ENCODE assay signal across 13 cellular contexts in genomic region chr1:172004671-172005070, GRCh38.
"Had no signal": no experiment of that assay in that cellular context is flagged by ENCODE, and none has a peak within 500 bp of the region (broad histone marks: within the 10 kb centered on the region; RNA-seq: fewer than 3 reads in every experiment).

No MANE protein-coding gene starts in this region.

- H3K36me3 Mint-ChIP-seq: activated naive CD4-positive, alpha-beta T cell treated with anti-CD3 and anti-CD28 coated beads, Interleukin-2, amount 50 U/mL, for 72 hours; neural progenitor cell had no signal

- DNase-seq: activated CD4-positive, alpha-beta T cell treated with anti-CD3 and anti-CD28 coated beads, Interleukin-2, amount 50 U/mL, for 48 hours; activated CD4-positive, CD25-positive, alpha-beta regulatory T cell treated with anti-CD3 and anti-CD28 coated beads, Interleukin-2, amount 50 U/mL, for 72 hours; activated effector memory CD4-positive, alpha-beta T cell treated with anti-CD3 and anti-CD28 coated beads, Interleukin-2, amount 50 U/mL, for 16 hours; activated T-cell treated with anti-CD3 and anti-CD28 coated beads, Interleukin-2, amount 50 U/mL, for 4 hours; dorsolateral prefrontal cortex; left ventricle myocardium inferior; pancreas; stimulated activated CD4-positive, alpha-beta T cell treated with anti-CD3 and anti-CD28 coated beads, Interleukin-4, amount 100 ng/mL, for 24 hours had no signal

- H3K4me1 Mint-ChIP-seq: neural progenitor cell had no signal

- H3K36me3 ChIP-seq: gastroesophageal sphincter, left ventricle myocardium inferior, neural progenitor cell, pancreas had no signal

- H3K4me3 ChIP-seq: dorsolateral prefrontal cortex, gastroesophageal sphincter, left ventricle myocardium inferior, neural progenitor cell, pancreas had no signal

- H3K27me3 Mint-ChIP-seq: stimulated activated naive CD8-positive, alpha-beta T cell treated with anti-CD3 and anti-CD28 coated beads, Interleukin-15, Interleukin-2, amounts not matched to agents 100 ng/mL and 50 ng/mL, for 24 hours had no signal

- H3K9me3 ChIP-seq: gastroesophageal sphincter, pancreas had no signal

- H3K4me1 ChIP-seq: gastroesophageal sphincter, left ventricle myocardium inferior, neural progenitor cell had no signal

- H3K9me3 Mint-ChIP-seq: activated naive CD4-positive, alpha-beta T cell treated with anti-CD3 and anti-CD28 coated beads, Interleukin-2, amount 50 U/mL, for 72 hours; activated T-cell treated with anti-CD3 and anti-CD28 coated beads, Interleukin-2, amount 50 U/mL, for 4 hours; stimulated activated naive CD8-positive, alpha-beta T cell treated with anti-CD3 and anti-CD28 coated beads, Interleukin-15, Interleukin-2, amounts not matched to agents 100 ng/mL and 50 ng/mL, for 24 hours; T-helper 2 cell treated with Interferon-gamma antibody and Interleukin-4, amounts not matched to agents 5 μg/mL and 100 μg/mL, for 36 hours had no signal

- H3K27ac Mint-ChIP-seq: activated naive CD4-positive, alpha-beta T cell treated with anti-CD3 and anti-CD28 coated beads, Interleukin-2, amount 50 U/mL, for 72 hours; neural progenitor cell; stimulated activated naive CD8-positive, alpha-beta T cell treated with anti-CD3 and anti-CD28 coated beads, Interleukin-15, Interleukin-2, amounts not matched to agents 100 ng/mL and 50 ng/mL, for 24 hours; T-helper 2 cell treated with Interferon-gamma antibody and Interleukin-4, amounts not matched to agents 5 μg/mL and 100 μg/mL, for 36 hours had no signal

- H3K4me3 Mint-ChIP-seq: activated T-cell treated with anti-CD3 and anti-CD28 coated beads, Interleukin-2, amount 50 U/mL, for 4 hours; neural progenitor cell; stimulated activated naive CD8-positive, alpha-beta T cell treated with anti-CD3 and anti-CD28 coated beads, Interleukin-15, Interleukin-2, amounts not matched to agents 100 ng/mL and 50 ng/mL, for 24 hours; T-helper 2 cell treated with Interferon-gamma antibody and Interleukin-4, amounts not matched to agents 5 μg/mL and 100 μg/mL, for 36 hours had no signal

- H3K27me3 ChIP-seq: dorsolateral prefrontal cortex, gastroesophageal sphincter, neural progenitor cell, pancreas had no signal
